ENCODE assay signal across 21 cellular contexts in the genomic region with DNA sequence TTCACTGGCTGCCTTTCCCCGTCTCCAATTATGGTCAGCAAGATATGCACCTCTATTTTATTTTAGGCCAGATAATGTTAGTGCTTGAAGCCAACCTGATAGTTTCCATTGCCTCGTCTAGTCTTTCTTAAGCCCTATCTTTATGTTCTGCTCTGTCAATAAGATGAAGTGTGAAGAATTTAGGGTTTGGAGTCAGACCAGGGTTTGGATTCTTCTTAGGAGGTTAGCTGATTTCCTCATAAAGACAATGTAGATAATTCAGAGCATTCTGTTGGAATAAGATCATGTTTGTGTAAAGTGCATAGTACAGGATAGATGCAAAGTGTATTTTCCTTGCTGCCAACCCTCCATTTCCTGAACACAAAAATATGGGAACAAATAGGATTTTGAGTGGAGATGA. TPM values are rescaled to one million over a fixed set of nuclear protein-coding genes. Genes with fewer than 3 reads are reported as not detected.
"Had no signal": no experiment of that assay in that cellular context is flagged by ENCODE, and none has a peak within 500 bp of the region (broad histone marks: within the 10 kb centered on the region; RNA-seq: fewer than 3 reads in every experiment).

No MANE protein-coding gene starts in this region.

- FAIRE-seq: pancreas had no signal

- H3K27me3 ChIP-seq: breast epithelium, foreskin keratinocyte, neutrophil, pancreas, right atrium auricular region, upper lobe of right lung had no signal

- H3K27me3 Mint-ChIP-seq: activated B cell treated with CpG ODN at 0.5 μM for 24 hours; activated naive CD8-positive, alpha-beta T cell treated with anti-CD3 and anti-CD28 coated beads for 36 hours; central memory CD8-positive, alpha-beta T cell; natural killer cell treated with Interleukin-12 subunit alpha and Interleukin-12 subunit beta and Interleukin-15 and Interleukin-18, amount 100 ng/mL, for 72 hours; T-helper 17 cell had no signal

- DNase-seq: activated B cell treated with CpG ODN at 0.5 μM for 24 hours; activated CD4-positive, alpha-beta T cell treated with anti-CD3 and anti-CD28 coated beads for 4 hours; activated CD4-positive, alpha-beta T cell treated with anti-CD3 and anti-CD28 coated beads, Interleukin-2, amount 50 U/mL, for 48 hours; activated naive CD4-positive, alpha-beta T cell treated with Interleukin-2 at 50 U/mL for 16 hours; activated naive CD8-positive, alpha-beta T cell treated with anti-CD3 and anti-CD28 coated beads for 36 hours; activated T-cell treated with anti-CD3 and anti-CD28 coated beads, Interleukin-2, amount 50 U/mL, for 48 hours; cortex of kidney; foreskin keratinocyte; left ventricle myocardium inferior; pancreas; psoas muscle; stimulated activated CD4-positive, alpha-beta T cell treated with anti-CD3 and anti-CD28 coated beads, Interleukin-4, amount 100 ng/mL, for 24 hours; stimulated activated naive CD4-positive, alpha-beta T cell treated with Interleukin-2 at 50 U/mL for 16 hours; SW 1271; T-helper 17 cell; upper lobe of right lung had no signal

- H3K36me3 ChIP-seq: breast epithelium, left ventricle myocardium inferior, neutrophil, pancreas, right atrium auricular region, upper lobe of right lung had no signal

- H3K4me1 ChIP-seq: breast epithelium, left ventricle myocardium inferior, psoas muscle, right atrium auricular region, upper lobe of right lung had no signal

- H3K27ac Mint-ChIP-seq: activated B cell treated with CpG ODN at 0.5 μM for 24 hours; activated naive CD8-positive, alpha-beta T cell treated with anti-CD3 and anti-CD28 coated beads for 36 hours; natural killer cell treated with Interleukin-12 subunit alpha and Interleukin-12 subunit beta and Interleukin-15 and Interleukin-18, amount 100 ng/mL, for 72 hours; T-helper 17 cell had no signal

- H3K4me1 Mint-ChIP-seq: activated B cell treated with CpG ODN at 0.5 μM for 24 hours; activated naive CD8-positive, alpha-beta T cell treated with anti-CD3 and anti-CD28 coated beads for 36 hours; central memory CD8-positive, alpha-beta T cell; T-helper 17 cell had no signal

- H3K9me3 Mint-ChIP-seq: activated B cell treated with CpG ODN at 0.5 μM for 24 hours; activated naive CD8-positive, alpha-beta T cell treated with anti-CD3 and anti-CD28 coated beads for 36 hours; central memory CD8-positive, alpha-beta T cell had no signal

- H3K4me3 Mint-ChIP-seq: activated B cell treated with CpG ODN at 0.5 μM for 24 hours; activated naive CD8-positive, alpha-beta T cell treated with anti-CD3 and anti-CD28 coated beads for 36 hours; central memory CD8-positive, alpha-beta T cell; natural killer cell treated with Interleukin-12 subunit alpha and Interleukin-12 subunit beta and Interleukin-15 and Interleukin-18, amount 100 ng/mL, for 72 hours; T-helper 17 cell had no signal

- H3K27ac ChIP-seq: breast epithelium, foreskin keratinocyte, left ventricle myocardium inferior, neutrophil, pancreas, psoas muscle, right atrium auricular region, upper lobe of right lung had no signal

- H3K36me3 Mint-ChIP-seq: activated naive CD8-positive, alpha-beta T cell treated with anti-CD3 and anti-CD28 coated beads for 36 hours; natural killer cell treated with Interleukin-12 subunit alpha and Interleukin-12 subunit beta and Interleukin-15 and Interleukin-18, amount 100 ng/mL, for 72 hours had no signal

- H3K4me3 ChIP-seq: breast epithelium, left ventricle myocardium inferior, pancreas, psoas muscle, right atrium auricular region, upper lobe of right lung had no signal

- H3K9me3 ChIP-seq: breast epithelium, left ventricle myocardium inferior, neutrophil, pancreas, psoas muscle, right atrium auricular region, upper lobe of right lung had no signal

RNA-seq across cellular contexts. Expression of a gene that starts 43.8 kb away (rescaled TPM):
- total RNA-seq: natural killer cell treated with Interleukin-12 subunit alpha and Interleukin-12 subunit beta and Interleukin-15 and Interleukin-18, amount 100 ng/mL, for 72 hours; right atrium auricular region had no signal
